6 cellular contexts compared by ENCODE assay signal in genomic region chr6:168309997-168310396, GRCh38. TPM values are rescaled to one million over a fixed set of nuclear protein-coding genes. Genes with fewer than 3 reads are reported as not detected.
"Had no signal": no experiment of that assay in that cellular context is flagged by ENCODE, and none has a peak within 500 bp of the region (broad histone marks: within the 10 kb centered on the region; RNA-seq: fewer than 3 reads in every experiment).

No MANE protein-coding gene starts in this region.

- H3K27ac Mint-ChIP-seq: GM23338, H9 had no signal

- H3K9me3 Mint-ChIP-seq: GM23338, H9 had no signal

- H2AFZ ChIP-seq: GM23338 had no signal

- DNase-seq: H9, HCEC 1CT, IMR-90 had no signal

- H3K4me2 ChIP-seq: GM23338 had no signal

- H3K4me3 ChIP-seq: GM23338, K562 had no signal

- ATAC-seq: GM23338, K562 had no signal

- H3K4me3 Mint-ChIP-seq: GM23338, H9 had no signal

RNA-seq across cellular contexts. Expression of gene DACT2, which starts 9.6 kb away (rescaled TPM):
- total RNA-seq: HT-29, IMR-90, K562 had no signal
- polyA plus RNA-seq: IMR-90, K562 had no signal
